In genomic region chr1:43990271-43991199, GRCh38 we compare ENCODE assay signal across 8 cellular contexts. TPM values are rescaled to one million over a fixed set of nuclear protein-coding genes. Genes with fewer than 3 reads are reported as not detected.
DNase-seq lines count a peak whose midpoint lies in the region; ATAC-seq, FAIRE-seq and TF ChIP-seq lines count a peak whose summit lies in the region.

No MANE protein-coding gene starts in this region.

- H3K4me3 ChIP-seq in keratinocyte (ENCODE audit: control insufficient read depth in 2 of 3, extremely low read depth in 1 of 3, insufficient read depth in 2 of 3, low read depth in 1 of 3, low read length in 3 of 3) (peak overlapping the region; percentile 58 to 68 (median 61)), thymus (ENCODE audit: low read length) (peak overlapping the region; percentile 73)

- H3K9me3 ChIP-seq in keratinocyte (ENCODE audit: control insufficient read depth, low read depth, low read length): no peaks in the 10 kb centered on the region
- no peaks in the 10 kb centered on the region for H3K9me3 ChIP-seq in thymus (ENCODE audit: control insufficient read depth)

- no peaks in the 10 kb centered on the region for H3K9me1 ChIP-seq in keratinocyte (ENCODE audit: control insufficient read depth, extremely low read depth, insufficient read depth, low read length)

- peaks cover 21% of the 10 kb centered on the region for H3K4me1 Mint-ChIP-seq in activated CD4-positive, alpha-beta T cell treated with anti-CD3 and anti-CD28 coated beads, Interleukin-2, amount 10 ng/mL, durations not matched to agents 7 days and 5 days
- H3K4me1 Mint-ChIP-seq in activated naive CD8-positive, alpha-beta T cell treated with anti-CD3 and anti-CD28 coated beads for 36 hours: peaks cover 13% of the 10 kb centered on the region

- dilution Hi-C loops in keratinocyte (cut with MboI; ENCODE audit: extremely low pct_ligation_motif_present, low sequenced_read_pairs): no loop called here

- H3K27ac ChIP-seq in keratinocyte (ENCODE audit: control insufficient read depth, insufficient read depth, low read length) (peak overlapping the region; percentile 90), thymus (ENCODE audit: low read depth) (no peak overlapping the region)

- H3K9me3 Mint-ChIP-seq in activated CD4-positive, alpha-beta T cell treated with anti-CD3 and anti-CD28 coated beads, Interleukin-2, amount 10 ng/mL, durations not matched to agents 7 days and 5 days: no peaks in the 10 kb centered on the region
- no peaks in the 10 kb centered on the region for H3K9me3 Mint-ChIP-seq in activated naive CD8-positive, alpha-beta T cell treated with anti-CD3 and anti-CD28 coated beads for 36 hours

- whole genome bisulfite sequencing in thymus: 83% methylated on average over 19 of the region's 19 CpGs

- H3K36me3 ChIP-seq in keratinocyte (ENCODE audit: control insufficient read depth in 2 of 2, extremely low read depth in 1 of 2, insufficient read depth in 2 of 2, low read length in 2 of 2): peaks cover 7 to 19% of the 10 kb centered on the region in 2 experiments
- no peaks in the 10 kb centered on the region for H3K36me3 ChIP-seq in thymus (ENCODE audit: control insufficient read depth, insufficient read depth)

- peak overlapping the region; percentile 90 for H3K4me3 Mint-ChIP-seq in activated CD4-positive, alpha-beta T cell treated with anti-CD3 and anti-CD28 coated beads, Interleukin-2, amount 10 ng/mL, durations not matched to agents 7 days and 5 days
- H3K4me3 Mint-ChIP-seq in activated naive CD8-positive, alpha-beta T cell treated with anti-CD3 and anti-CD28 coated beads for 36 hours: peak overlapping the region; percentile 85

- H4K20me1 ChIP-seq in keratinocyte (ENCODE audit: control insufficient read depth, extremely low read depth, insufficient read depth, low read length): no peaks in the 10 kb centered on the region

- POLR2A ChIA-PET in activated CD4-positive, alpha-beta T cell treated with anti-CD3 and anti-CD28 coated beads, Interleukin-2, amount 10 ng/mL, durations not matched to agents 7 days and 5 days (lab: Charles Lee): no interaction called here

- ATAC-seq in GM18907 (IDR thresholded peaks at IDR 0.05; ENCODE audit: unreplicated experiment): no peak
- ATAC-seq in HG03135 (IDR thresholded peaks at IDR 0.05; ENCODE audit: unreplicated experiment): no peak

- no peak for FAIRE-seq in keratinocyte (lab: Jason Lieb, UNC)

- peak overlapping the region; percentile 85 for H3K4me2 ChIP-seq in keratinocyte (ENCODE audit: control insufficient read depth, extremely low read depth, insufficient read depth, low read depth, low read length)

- H3K4me1 ChIP-seq in keratinocyte (ENCODE audit: control insufficient read depth, extremely low read depth, insufficient read depth, low read length) (peaks cover 36% of the 10 kb centered on the region), thymus (ENCODE audit: control insufficient read depth, insufficient read depth, low read length) (peaks cover 7% of the 10 kb centered on the region)

- H3K27ac Mint-ChIP-seq in activated CD4-positive, alpha-beta T cell treated with anti-CD3 and anti-CD28 coated beads, Interleukin-2, amount 10 ng/mL, durations not matched to agents 7 days and 5 days: no peak overlapping the region
- peak overlapping the region; percentile 38 for H3K27ac Mint-ChIP-seq in activated naive CD8-positive, alpha-beta T cell treated with anti-CD3 and anti-CD28 coated beads for 36 hours

- no peaks in the 10 kb centered on the region for H3K27me3 Mint-ChIP-seq in activated CD4-positive, alpha-beta T cell treated with anti-CD3 and anti-CD28 coated beads, Interleukin-2, amount 10 ng/mL, durations not matched to agents 7 days and 5 days
- H3K27me3 Mint-ChIP-seq in activated naive CD8-positive, alpha-beta T cell treated with anti-CD3 and anti-CD28 coated beads for 36 hours: no peaks in the 10 kb centered on the region

- DNase-seq in activated CD4-positive, alpha-beta T cell treated with anti-CD3 and anti-CD28 coated beads, Interleukin-2, amount 10 ng/mL, durations not matched to agents 7 days and 5 days: no peak
- DNase-seq in activated CD4-positive, alpha-beta T cell treated with anti-CD3 and anti-CD28 coated beads, Interleukin-2, amount 50 U/mL, for 4 hours: no peak
- no peak for DNase-seq in activated naive CD8-positive, alpha-beta T cell treated with anti-CD3 and anti-CD28 coated beads for 36 hours
- no peak for DNase-seq in keratinocyte (ENCODE audit: low read depth, low spot score)
- DNase-seq in NK-92 treated with Interleukin-12 subunit alpha and Interleukin-12 subunit beta, amount 100 ng/mL, for 24 hours (lab: John Stamatoyannopoulos, UW): no peak

- H2AFZ ChIP-seq in keratinocyte (ENCODE audit: control insufficient read depth, low read length): no peak overlapping the region

- peak overlapping the region; percentile 83 for H3K9ac ChIP-seq in keratinocyte (ENCODE audit: control insufficient read depth, extremely low read depth, insufficient read depth, low read length)

- peak in 1 of 3 experiments; percentile 32 for TF ChIP-seq CTCF in keratinocyte (optimal IDR thresholded peaks at IDR 0.05 in 1 of 3, IDR thresholded peaks at IDR 0.05 in 1 of 3, conservative IDR thresholded peaks at IDR 0.05 in 1 of 3; ENCODE audit: extremely low read depth in 1 of 3, insufficient read depth in 2 of 3, low read length in 3 of 3)

- H3K27me3 ChIP-seq in keratinocyte (ENCODE audit: control insufficient read depth, extremely low read depth, insufficient read depth, low read length) (no peaks in the 10 kb centered on the region), thymus (ENCODE audit: control insufficient read depth, insufficient read depth) (no peaks in the 10 kb centered on the region)

- H3K79me2 ChIP-seq in keratinocyte (ENCODE audit: control insufficient read depth, insufficient read depth, low read length): no peaks in the 10 kb centered on the region

- no peaks in the 10 kb centered on the region for H3K36me3 Mint-ChIP-seq in activated CD4-positive, alpha-beta T cell treated with anti-CD3 and anti-CD28 coated beads, Interleukin-2, amount 10 ng/mL, durations not matched to agents 7 days and 5 days (ENCODE audit: low read depth)
- no peaks in the 10 kb centered on the region for H3K36me3 Mint-ChIP-seq in activated naive CD8-positive, alpha-beta T cell treated with anti-CD3 and anti-CD28 coated beads for 36 hours

- CTCF ChIA-PET in activated CD4-positive, alpha-beta T cell treated with anti-CD3 and anti-CD28 coated beads, Interleukin-2, amount 10 ng/mL, durations not matched to agents 7 days and 5 days (lab: Charles Lee): interaction anchor here (0.7 to 1.6 kb wide), 3 partner anchors 15 to 57 kb away, joined by 3 to 4 read pairs (median 3); partner anchors contain the start of gene ARTN

RNA-seq across cellular contexts. Expression of gene CCDC24, which starts 0.9 kb away (rescaled TPM):
- total RNA-seq in activated CD4-positive, alpha-beta T cell treated with anti-CD3 and anti-CD28 coated beads, Interleukin-2, amount 10 ng/mL, durations not matched to agents 7 days and 5 days: 1 to 10 TPM in 1 of 2 experiments, under 1 TPM in 1; 0.71 to 1.3 TPM
- total RNA-seq in activated naive CD8-positive, alpha-beta T cell treated with anti-CD3 and anti-CD28 coated beads for 36 hours: 1 to 10 TPM; 1.0 to 1.5 TPM
- polyA plus RNA-seq in keratinocyte (5.2 to 6.2 TPM (median 5.2 TPM) in 3 replicates), thymus (11.1 TPM)
- 2.0 TPM for polyA plus RNA-seq in keratinocyte (2011; ENCODE audit: low read depth)
- 3.0 and 7.9 TPM in 2 replicates for polyA plus RNA-seq in keratinocyte (2011; cell fraction: cytosol; rRNA removed)
- 13.4 and 19.2 TPM in 2 replicates for polyA plus RNA-seq in keratinocyte (2011; cell fraction: nucleus; rRNA removed)
- polyA plus RNA-seq in keratinocyte (2012; ENCODE audit: low replicate concordance): 2.3 and 9.6 TPM in 2 replicates
- polyA minus RNA-seq in keratinocyte: 1.4 to 3.9 TPM (median 2.9 TPM) in 3 replicates
- 7.5 TPM for polyA minus RNA-seq in keratinocyte (2011; cell fraction: cytosol; rRNA and poly(A)+ RNA removed)
- polyA minus RNA-seq in keratinocyte (2011; cell fraction: nucleus; rRNA and poly(A)+ RNA removed): 4.0 and 4.2 TPM in 2 replicates

RNA-seq across cellular contexts. Expression of gene B4GALT2, which starts 11.5 kb away (rescaled TPM):
- 1 to 10 TPM; 8.0 to 9.3 TPM for total RNA-seq in activated CD4-positive, alpha-beta T cell treated with anti-CD3 and anti-CD28 coated beads, Interleukin-2, amount 10 ng/mL, durations not matched to agents 7 days and 5 days
- 10 to 100 TPM; 38.5 to 41.6 TPM for total RNA-seq in activated naive CD8-positive, alpha-beta T cell treated with anti-CD3 and anti-CD28 coated beads for 36 hours
- polyA plus RNA-seq in keratinocyte (39.6 to 60.7 TPM (median 50.4 TPM) in 3 replicates), thymus (7.3 TPM)
- polyA plus RNA-seq in keratinocyte (2011; ENCODE audit: low read depth): 10.2 TPM
- 28.8 and 65.0 TPM in 2 replicates for polyA plus RNA-seq in keratinocyte (2011; cell fraction: cytosol; rRNA removed)
- polyA plus RNA-seq in keratinocyte (2011; cell fraction: nucleus; rRNA removed): 25.2 and 34.4 TPM in 2 replicates
- polyA plus RNA-seq in keratinocyte (2012; ENCODE audit: low replicate concordance): 39.3 and 79.8 TPM in 2 replicates
- polyA minus RNA-seq in keratinocyte: 43.2 to 116 TPM (median 55.0 TPM) in 3 replicates
- polyA minus RNA-seq in keratinocyte (2011; cell fraction: cytosol; rRNA and poly(A)+ RNA removed): 108 TPM
- polyA minus RNA-seq in keratinocyte (2011; cell fraction: nucleus; rRNA and poly(A)+ RNA removed): 21.2 and 21.3 TPM in 2 replicates

RNA-seq across cellular contexts. Expression of gene ATP6V0B, which starts 15.8 kb away (rescaled TPM):
- total RNA-seq in activated CD4-positive, alpha-beta T cell treated with anti-CD3 and anti-CD28 coated beads, Interleukin-2, amount 10 ng/mL, durations not matched to agents 7 days and 5 days: 100 to 1,000 TPM in 1 of 2 experiments, 10 to 100 TPM in 1; 90.1 to 112 TPM
- total RNA-seq in activated naive CD8-positive, alpha-beta T cell treated with anti-CD3 and anti-CD28 coated beads for 36 hours: 100 to 1,000 TPM; 116 to 122 TPM
- 195 to 325 TPM (median 233 TPM) in 3 replicates for polyA plus RNA-seq in keratinocyte
- polyA plus RNA-seq in keratinocyte (2011; ENCODE audit: low read depth): 37.8 TPM
- polyA plus RNA-seq in keratinocyte (2011; cell fraction: cytosol; rRNA removed): 213 and 278 TPM in 2 replicates
- 257 and 265 TPM in 2 replicates for polyA plus RNA-seq in keratinocyte (2011; cell fraction: nucleus; rRNA removed)
- 176 and 266 TPM in 2 replicates for polyA plus RNA-seq in keratinocyte (2012; ENCODE audit: low replicate concordance)
- 176 to 259 TPM (median 180 TPM) in 3 replicates for polyA minus RNA-seq in keratinocyte
- 211 TPM for polyA minus RNA-seq in keratinocyte (2011; cell fraction: cytosol; rRNA and poly(A)+ RNA removed)
- 69.2 and 72.5 TPM in 2 replicates for polyA minus RNA-seq in keratinocyte (2011; cell fraction: nucleus; rRNA and poly(A)+ RNA removed)
- 198 TPM for polyA plus RNA-seq in thymus

RNA-seq across cellular contexts. Expression of gene DPH2, which starts 20.7 kb away (rescaled TPM):
- total RNA-seq in activated CD4-positive, alpha-beta T cell treated with anti-CD3 and anti-CD28 coated beads, Interleukin-2, amount 10 ng/mL, durations not matched to agents 7 days and 5 days: 10 to 100 TPM; 28.0 to 30.0 TPM
- total RNA-seq in activated naive CD8-positive, alpha-beta T cell treated with anti-CD3 and anti-CD28 coated beads for 36 hours: 10 to 100 TPM; 65.2 to 66.7 TPM
- 30.3 to 35.1 TPM (median 33.5 TPM) in 3 replicates for polyA plus RNA-seq in keratinocyte
- 20.3 TPM for polyA plus RNA-seq in keratinocyte (2011; ENCODE audit: low read depth)
- 20.0 and 29.5 TPM in 2 replicates for polyA plus RNA-seq in keratinocyte (2011; cell fraction: cytosol; rRNA removed)
- 72.0 and 76.9 TPM in 2 replicates for polyA plus RNA-seq in keratinocyte (2011; cell fraction: nucleus; rRNA removed)
- polyA plus RNA-seq in keratinocyte (2012; ENCODE audit: low replicate concordance): 25.8 and 25.9 TPM in 2 replicates
- polyA minus RNA-seq in keratinocyte: 29.9 to 66.6 TPM (median 33.9 TPM) in 3 replicates
- polyA minus RNA-seq in keratinocyte (2011; cell fraction: cytosol; rRNA and poly(A)+ RNA removed): 35.1 TPM
- 19.2 and 21.3 TPM in 2 replicates for polyA minus RNA-seq in keratinocyte (2011; cell fraction: nucleus; rRNA and poly(A)+ RNA removed)
- polyA plus RNA-seq in thymus: 14.4 TPM

RNA-seq across cellular contexts. Expression of gene SLC6A9, which starts 40.7 kb away (rescaled TPM):
- 1 to 10 TPM; 4.0 to 4.8 TPM for total RNA-seq in activated CD4-positive, alpha-beta T cell treated with anti-CD3 and anti-CD28 coated beads, Interleukin-2, amount 10 ng/mL, durations not matched to agents 7 days and 5 days
- total RNA-seq in activated naive CD8-positive, alpha-beta T cell treated with anti-CD3 and anti-CD28 coated beads for 36 hours: 10 to 100 TPM; 13.5 to 14.8 TPM
- polyA plus RNA-seq in keratinocyte (4.3 to 7.5 TPM (median 5.3 TPM) in 3 replicates), thymus (0.82 TPM)
- 5.0 TPM for polyA plus RNA-seq in keratinocyte (2011; ENCODE audit: low read depth)
- 3.5 and 4.5 TPM in 2 replicates for polyA plus RNA-seq in keratinocyte (2011; cell fraction: cytosol; rRNA removed)
- polyA plus RNA-seq in keratinocyte (2011; cell fraction: nucleus; rRNA removed): 12.6 and 13.2 TPM in 2 replicates
- 10.8 and 23.3 TPM in 2 replicates for polyA plus RNA-seq in keratinocyte (2012; ENCODE audit: low replicate concordance)
- polyA minus RNA-seq in keratinocyte: 9.1 to 24.4 TPM (median 10.9 TPM) in 3 replicates
- polyA minus RNA-seq in keratinocyte (2011; cell fraction: cytosol; rRNA and poly(A)+ RNA removed): 12.3 TPM
- 11.6 TPM in 2 replicates for polyA minus RNA-seq in keratinocyte (2011; cell fraction: nucleus; rRNA and poly(A)+ RNA removed)
